In genomic region chrX:135425566-135425965, GRCh38 we compare ENCODE assay signal across 26 cellular contexts.
"Had no signal": no experiment of that assay in that cellular context is flagged by ENCODE, and none has a peak within 500 bp of the region (broad histone marks: within the 10 kb centered on the region; RNA-seq: fewer than 3 reads in every experiment).

No MANE protein-coding gene starts in this region.

- H3K4me3 Mint-ChIP-seq: activated CD4-positive, alpha-beta memory T cell treated with anti-CD3 and anti-CD28 coated beads, Interleukin-2, amount 10 ng/mL, durations not matched to agents 7 days and 5 days; activated CD4-positive, alpha-beta T cell treated with anti-CD3 and anti-CD28 coated beads, Interleukin-2, amount 10 ng/mL, durations not matched to agents 24 days and 14 days; activated naive CD4-positive, alpha-beta T cell treated with anti-CD3 and anti-CD28 coated beads, Interleukin-2, amount 10 ng/mL, durations not matched to agents 7 days and 5 days; activated naive CD8-positive, alpha-beta T cell treated with anti-CD3 and anti-CD28 coated beads, Interleukin-2, amount 50 U/mL, for 24 hours; activated T-cell treated with anti-CD3 and anti-CD28 coated beads, Interleukin-2, amount 50 U/mL, for 72 hours; neural crest cell; stimulated activated naive B cell treated with anti-CD40 and anti-IgM and Interleukin-4, amounts not matched to agents 10 μg/mL and 1 μg/mL and 100 μg/mL, for 72 hours had no signal

- H3K36me3 ChIP-seq: gastrocnemius medialis, lower lobe of right lung, sigmoid colon, transverse colon had no signal

- H3K27me3 Mint-ChIP-seq: brain had no signal

- H3K9me3 Mint-ChIP-seq: activated CD4-positive, alpha-beta T cell treated with anti-CD3 and anti-CD28 coated beads, Interleukin-2, amount 10 ng/mL, durations not matched to agents 24 days and 14 days; stimulated activated naive B cell treated with anti-CD40 and anti-IgM and Interleukin-4, amounts not matched to agents 10 μg/mL and 1 μg/mL and 100 μg/mL, for 72 hours had no signal

- H3K4me3 ChIP-seq: gastrocnemius medialis, lower lobe of right lung, mucosa of descending colon, sigmoid colon, transverse colon had no signal

- H3K9me3 ChIP-seq: gastrocnemius medialis, lower lobe of right lung, mucosa of descending colon, sigmoid colon, transverse colon had no signal

- H3K27me3 ChIP-seq: gastrocnemius medialis, transverse colon had no signal

- H3K36me3 Mint-ChIP-seq: activated naive CD4-positive, alpha-beta T cell treated with anti-CD3 and anti-CD28 coated beads, Interleukin-2, amount 10 ng/mL, durations not matched to agents 7 days and 5 days; brain; stimulated activated naive B cell treated with anti-CD40 and anti-IgM and Interleukin-4, amounts not matched to agents 10 μg/mL and 1 μg/mL and 100 μg/mL, for 72 hours had no signal

- DNase-seq: activated CD4-positive, alpha-beta memory T cell treated with anti-CD3 and anti-CD28 coated beads, Interleukin-2, amount 10 ng/mL, durations not matched to agents 7 days and 5 days; activated effector memory CD4-positive, alpha-beta T cell treated with anti-CD3 and anti-CD28 coated beads, Interleukin-2, amount 50 U/mL, for 16 hours; activated naive CD4-positive, alpha-beta T cell treated with anti-CD3 and anti-CD28 coated beads, Interleukin-2, amount 10 ng/mL, durations not matched to agents 7 days and 5 days; activated naive CD8-positive, alpha-beta T cell treated with anti-CD3 and anti-CD28 coated beads, Interleukin-2, amount 50 U/mL, for 24 hours; activated T-cell treated with anti-CD3 and anti-CD28 coated beads, Interleukin-2, amount 50 U/mL, for 72 hours; aorta; central memory CD4-positive, alpha-beta T cell; cortex of kidney; erythroblast; gastrocnemius medialis; hippocampal formation; lower lobe of right lung; mesendoderm; occipital lobe; sigmoid colon; stimulated activated CD4-positive, alpha-beta T cell treated with anti-CD3 and anti-CD28 coated beads, Interleukin-2, amount 100 ng/mL, for 48 hours; stimulated activated CD8-positive, alpha-beta memory T cell treated with anti-CD3 and anti-CD28 coated beads, Interleukin-4, amount 100 ng/mL, for 48 hours; stimulated activated naive B cell treated with anti-CD40 and anti-IgM and Interleukin-4, amounts not matched to agents 10 μg/mL and 1 μg/mL and 100 μg/mL, for 72 hours; transverse colon had no signal

- H3K27ac ChIP-seq: gastrocnemius medialis, lower lobe of right lung, sigmoid colon, transverse colon, VCaP had no signal

- H3K27ac Mint-ChIP-seq: activated CD4-positive, alpha-beta memory T cell treated with anti-CD3 and anti-CD28 coated beads, Interleukin-2, amount 10 ng/mL, durations not matched to agents 7 days and 5 days; activated CD4-positive, alpha-beta T cell treated with anti-CD3 and anti-CD28 coated beads, Interleukin-2, amount 10 ng/mL, durations not matched to agents 24 days and 14 days; activated naive CD4-positive, alpha-beta T cell treated with anti-CD3 and anti-CD28 coated beads, Interleukin-2, amount 10 ng/mL, durations not matched to agents 7 days and 5 days; activated naive CD8-positive, alpha-beta T cell treated with anti-CD3 and anti-CD28 coated beads, Interleukin-2, amount 50 U/mL, for 24 hours; activated T-cell treated with anti-CD3 and anti-CD28 coated beads, Interleukin-2, amount 50 U/mL, for 72 hours; stimulated activated naive B cell treated with anti-CD40 and anti-IgM and Interleukin-4, amounts not matched to agents 10 μg/mL and 1 μg/mL and 100 μg/mL, for 72 hours had no signal

- ATAC-seq: activated CD4-positive, CD25-positive, alpha-beta regulatory T cell treated with anti-CD3 and anti-CD28 coated beads, Interleukin-2, amount 50 U/mL, for 24 hours; activated naive CD8-positive, alpha-beta T cell treated with anti-CD3 and anti-CD28 coated beads, Interleukin-2, amount 50 U/mL, for 24 hours; activated T-cell treated with anti-CD3 and anti-CD28 coated beads, Interleukin-2, amount 50 U/mL, for 72 hours; gastrocnemius medialis; left lobe of liver; lower lobe of right lung; mucosa of descending colon; stimulated activated naive B cell treated with anti-CD40 and anti-IgM and Interleukin-4, amounts not matched to agents 10 μg/mL and 1 μg/mL and 100 μg/mL, for 72 hours had no signal

- H3K4me1 ChIP-seq: gastrocnemius medialis, lower lobe of right lung had no signal
